ENCODE assay signal across 8 cellular contexts in the genomic region with DNA sequence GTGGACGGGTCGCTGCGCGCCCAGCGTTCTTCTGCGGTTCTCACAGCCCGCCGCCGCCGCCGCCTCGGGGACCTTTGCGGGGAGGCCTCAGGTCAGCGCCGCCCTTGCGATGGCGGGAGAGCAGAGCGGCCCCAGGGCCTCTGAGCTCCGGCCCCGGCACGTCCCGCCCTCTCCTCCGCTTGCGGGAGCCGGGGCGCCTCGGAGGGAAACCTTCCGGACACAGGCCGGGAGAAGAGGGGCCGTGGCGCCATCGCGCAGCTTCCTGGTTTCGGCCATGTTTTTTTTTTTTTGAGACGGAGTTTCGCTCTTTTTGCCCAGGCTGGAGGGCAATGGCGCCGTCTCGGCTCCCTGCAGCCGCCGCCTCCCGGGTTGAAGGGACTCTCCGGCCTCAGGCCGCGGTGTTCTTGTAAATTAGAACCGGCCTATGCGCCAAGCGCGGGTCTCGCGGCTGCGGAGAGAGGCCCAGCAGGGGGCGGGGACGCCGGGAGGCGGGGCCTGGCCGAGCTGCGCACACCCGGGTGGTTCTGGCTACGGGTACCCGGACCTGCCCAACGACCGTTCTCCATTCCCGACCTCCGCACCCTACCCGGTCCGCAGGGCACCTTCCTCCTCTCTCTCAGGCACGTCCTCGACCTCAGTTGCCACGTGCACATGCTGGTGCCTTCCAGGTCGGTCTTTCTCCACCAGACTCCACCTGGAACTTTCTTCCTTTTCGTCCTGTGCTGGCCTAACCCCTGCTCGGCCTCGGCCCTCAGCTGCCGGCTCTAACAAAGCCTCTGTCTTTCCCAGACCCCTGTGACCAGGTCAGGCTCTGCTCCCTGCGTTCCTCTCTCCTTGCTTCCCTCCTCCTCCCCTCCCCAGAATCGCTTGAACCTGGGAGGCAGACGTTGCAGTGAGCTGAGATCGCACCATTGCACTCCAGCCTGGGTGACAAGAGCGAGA. TPM values are rescaled to one million over a fixed set of nuclear protein-coding genes. Genes with fewer than 3 reads are reported as not detected.
DNase-seq lines count a peak whose midpoint lies in the region; ATAC-seq and TF ChIP-seq lines count a peak whose summit lies in the region.

No MANE protein-coding gene starts in this region.

- peak; percentile 32 for TF ChIP-seq CTCF in psoas muscle (IDR thresholded peaks at IDR 0.05)

- intact Hi-C loops in left cardiac atrium (cut with DNase I) = no loop called here
- intact Hi-C loops in psoas muscle (cut with DNase I) = loop anchor here in 1 of 2 donors (2.0 to 10.0 kb wide), 3 partner anchors 21 to 47 kb away; no protein-coding TSS in a partner anchor

- DNase-seq in GM04504 (ENCODE audit: low read depth) (peak; percentile 47), Karpas-422 (peak; percentile 93), amniotic stem cell (lab: John Stamatoyannopoulos, UW) (peak; percentile 23), left cardiac atrium (peak; percentile 89), psoas muscle (peak; percentile 86 to 92)

- H3K4me1 ChIP-seq in Karpas-422 (ENCODE audit: low read length) (peaks cover 23% of the 10 kb centered on the region), psoas muscle (peaks cover 22% of the 10 kb centered on the region), urinary bladder (ENCODE audit: insufficient read depth) (no peaks in the 10 kb centered on the region)

- H3K36me3 ChIP-seq in Karpas-422 (ENCODE audit: insufficient read depth, low read length) = peaks cover 8% of the 10 kb centered on the region; the same call in 1 of the 2 replicates
- peaks cover 0 to 28% of the 10 kb centered on the region in 2 donors for H3K36me3 ChIP-seq in psoas muscle (ENCODE audit: insufficient read depth in 1 of 2, low read depth in 1 of 2)
- H3K36me3 ChIP-seq in urinary bladder (ENCODE audit: insufficient read depth) = no peaks in the 10 kb centered on the region

- ATAC-seq in GM21737 (IDR thresholded peaks at IDR 0.05; ENCODE audit: unreplicated experiment) (peak; percentile 76), left cardiac atrium (peak; percentile 97 to 98), psoas muscle (peak; percentile 97 to 98 (median 98))

- H3K79me2 ChIP-seq in Karpas-422 (ENCODE audit: low read length) = peaks cover 34% of the 10 kb centered on the region

- peak overlapping the region; percentile 98 for H3K27ac Mint-ChIP-seq in T-helper 1 cell treated with Interleukin-12 subunit alpha and Interleukin-12 subunit beta and Interleukin-4 antibody, amounts not matched to agents 30 μg/mL and 1 μg/mL, for 36 hours

- H3K27ac ChIP-seq in Karpas-422 (ENCODE audit: low read length) = peak overlapping the region; percentile 80
- H3K27ac ChIP-seq in psoas muscle = peak overlapping the region; percentile 95
- peak overlapping the region; percentile 99 for H3K27ac ChIP-seq in urinary bladder (ENCODE audit: low read depth)

- H3K4me3 ChIP-seq in Karpas-422 (ENCODE audit: low read length) (peak overlapping the region; percentile 76), psoas muscle (peak overlapping the region; percentile 81), urinary bladder (ENCODE audit: low read depth, low read length) (peak overlapping the region; percentile 90)

- H3K9me3 ChIP-seq in Karpas-422 (ENCODE audit: low read length) (no peaks in the 10 kb centered on the region), psoas muscle (no peaks in the 10 kb centered on the region)

- peak overlapping the region; percentile 94 for H3K9ac ChIP-seq in Karpas-422 (ENCODE audit: low read length)

- peaks cover 41% of the 10 kb centered on the region for H3K36me3 Mint-ChIP-seq in T-helper 1 cell treated with Interleukin-12 subunit alpha and Interleukin-12 subunit beta and Interleukin-4 antibody, amounts not matched to agents 30 μg/mL and 1 μg/mL, for 36 hours (ENCODE audit: low read depth)

- peak overlapping the region; percentile 97 for H3K4me3 Mint-ChIP-seq in T-helper 1 cell treated with Interleukin-12 subunit alpha and Interleukin-12 subunit beta and Interleukin-4 antibody, amounts not matched to agents 30 μg/mL and 1 μg/mL, for 36 hours

- peaks cover 27% of the 10 kb centered on the region for H3K4me1 Mint-ChIP-seq in T-helper 1 cell treated with Interleukin-12 subunit alpha and Interleukin-12 subunit beta and Interleukin-4 antibody, amounts not matched to agents 30 μg/mL and 1 μg/mL, for 36 hours (ENCODE audit: low read depth)

- H3K27me3 ChIP-seq in Karpas-422 (ENCODE audit: low read length) (no peaks in the 10 kb centered on the region), psoas muscle (ENCODE audit: insufficient read depth in 3 of 3, low read length in 2 of 3) (no peaks in the 10 kb centered on the region)

- H3K27me3 Mint-ChIP-seq in T-helper 1 cell treated with Interleukin-12 subunit alpha and Interleukin-12 subunit beta and Interleukin-4 antibody, amounts not matched to agents 30 μg/mL and 1 μg/mL, for 36 hours (ENCODE audit: low read depth) = no peaks in the 10 kb centered on the region

- H4K20me1 ChIP-seq in Karpas-422 (ENCODE audit: insufficient read depth, low read depth, low read length) = 0 out of 2 replicates have a peak, but pooled peaks cover 6% of the 10 kb centered on the region

- peaks cover 9% of the 10 kb centered on the region for H3K9me3 Mint-ChIP-seq in T-helper 1 cell treated with Interleukin-12 subunit alpha and Interleukin-12 subunit beta and Interleukin-4 antibody, amounts not matched to agents 30 μg/mL and 1 μg/mL, for 36 hours

- H3K9me2 ChIP-seq in Karpas-422 (replicated peaks; ENCODE audit: insufficient read depth, low read length) = no peaks in the 10 kb centered on the region

- peak overlapping the region; percentile 59; the same call in 1 of the 2 replicates for H2AFZ ChIP-seq in Karpas-422 (ENCODE audit: low read length)

- peak overlapping the region; percentile 94 for H3K4me2 ChIP-seq in Karpas-422 (ENCODE audit: low read depth, low read length, poor library complexity, severe bottlenecking)

- 1% methylated on average over 63 to 80 of the region's 80 CpGs for WGBS in psoas muscle, 3 donors
- 1% methylated on average over 79 of the region's 80 CpGs for whole genome bisulfite sequencing in urinary bladder

RNA-seq across cellular contexts. Expression of a gene that starts 28.8 kb away (rescaled TPM):
- 28.6 and 42.8 TPM in 2 replicates for total RNA-seq in Karpas-422 (2014; rRNA removed; shearing (Covaris generic); ENCODE audit: low replicate concordance)
- total RNA-seq in left cardiac atrium = 100 to 1,000 TPM in 1 of 2 donors, 10 to 100 TPM in 1; 95.8 to 133 TPM
- 10 to 100 TPM; 53.6 to 92.3 (median 70.0) TPM for total RNA-seq in psoas muscle
- polyA plus RNA-seq in psoas muscle = 100 to 1,000 TPM in 1 of 3 donors, 10 to 100 TPM in 2; 68.1 to 134 (median 77.8) TPM
- total RNA-seq in urinary bladder = 50.6 TPM
- polyA plus RNA-seq in urinary bladder = 179 TPM

RNA-seq across cellular contexts. Expression of a gene that starts 29.7 kb away (rescaled TPM):
- total RNA-seq in Karpas-422 (2014; rRNA removed; shearing (Covaris generic); ENCODE audit: low replicate concordance) = 52.5 and 53.2 TPM in 2 replicates
- total RNA-seq in left cardiac atrium (10 to 100 TPM; 14.4 to 16.8 TPM), psoas muscle (10 to 100 TPM; 11.0 to 14.6 (median 12.8) TPM), urinary bladder (32.6 TPM)
- polyA plus RNA-seq in psoas muscle (10 to 100 TPM in 1 of 3 donors, 1 to 10 TPM in 2; 6.0 to 25.6 (median 8.6) TPM), urinary bladder (17.4 TPM)

Comparison
In these comparisons a context has a peak if more than half of its experiments do, and no peak if none do; other contexts are left out.
1. Peak in every context shown above with its lines: DNase-seq, ATAC-seq, H3K4me3 ChIP-seq and H3K27ac ChIP-seq.
2. DNase-seq: peak in every context shown above with its lines; median percentile 93 in Karpas-422; 89 in left cardiac atrium; 89 in psoas muscle; 47 in GM04504; 23 in amniotic stem cell.